20 cellular contexts compared by ENCODE assay signal in the genomic region with DNA sequence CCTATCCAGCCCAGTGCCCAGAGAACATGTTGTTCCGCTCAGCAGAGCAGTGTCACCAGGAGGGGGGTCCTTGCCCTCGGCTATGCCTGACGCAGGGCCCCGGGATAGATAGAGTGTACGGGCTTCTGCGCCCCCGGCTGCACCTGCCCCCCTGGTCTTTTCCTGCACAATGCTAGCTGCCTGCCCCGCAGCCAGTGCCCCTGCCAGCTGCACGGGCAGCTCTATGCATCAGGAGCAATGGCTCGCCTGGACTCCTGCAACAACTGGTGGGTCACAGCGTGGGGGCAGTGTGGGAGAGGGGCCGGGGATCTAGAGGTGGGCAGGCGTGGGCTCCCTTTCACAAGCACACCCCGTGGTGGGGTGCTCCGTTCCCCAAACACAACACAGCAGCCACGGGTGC. TPM values are rescaled to one million over a fixed set of nuclear protein-coding genes. Genes with fewer than 3 reads are reported as not detected.
"Had no signal": no experiment of that assay in that cellular context is flagged by ENCODE, and none has a peak within 500 bp of the region (broad histone marks: within the 10 kb centered on the region; RNA-seq: fewer than 3 reads in every experiment).

No MANE protein-coding gene starts in this region.

- DNase-seq: activated B cell treated with CpG ODN at 0.5 μM for 24 hours; activated CD4-positive, CD25-positive, alpha-beta regulatory T cell treated with anti-CD3 and anti-CD28 coated beads, Interleukin-2, amount 50 U/mL, for 72 hours; activated CD8-positive, alpha-beta memory T cell treated with anti-CD3 and anti-CD28 coated beads, Interleukin-2, amount 50 U/mL, for 4 hours; activated effector memory CD4-positive, alpha-beta T cell treated with anti-CD3 and anti-CD28 coated beads, Interleukin-2, amount 50 U/mL, for 16 hours; activated naive CD8-positive, alpha-beta T cell treated with anti-CD3 and anti-CD28 coated beads for 36 hours; activated T-cell treated with anti-CD3 and anti-CD28 coated beads, Interleukin-2, amount 50 U/mL, for 72 hours; amniotic stem cell; aorta; central memory CD4-positive, alpha-beta T cell; T-helper 9 cell had no signal

- H3K9me3 ChIP-seq: adrenal gland, body of pancreas, breast epithelium had no signal

- ATAC-seq: activated CD8-positive, alpha-beta T cell treated with anti-CD3 and anti-CD28 coated beads for 36 hours; activated naive CD4-positive, alpha-beta T cell treated with anti-CD3 and anti-CD28 coated beads, Interleukin-2, amount 50 U/mL, for 72 hours; activated T-cell treated with anti-CD3 and anti-CD28 coated beads, Interleukin-2, amount 50 U/mL, for 4 hours; activated T-helper 17 cell treated with anti-CD3 and anti-CD28 coated beads, Interleukin-2, amount 50 U/mL, for 72 hours; body of pancreas had no signal

- H3K4me3 ChIP-seq: adrenal gland, body of pancreas, breast epithelium had no signal

- H3K27me3 ChIP-seq: adrenal gland, body of pancreas, brain microvascular endothelial cell, breast epithelium had no signal

- H3K4me1 ChIP-seq: adrenal gland, body of pancreas, breast epithelium had no signal

- H3K36me3 ChIP-seq: adrenal gland, brain microvascular endothelial cell, breast epithelium had no signal

- H3K27ac ChIP-seq: adrenal gland, body of pancreas, brain microvascular endothelial cell, breast epithelium, VCaP had no signal

RNA-seq across cellular contexts. Expression of a gene that starts 33.3 kb away (rescaled TPM):
- total RNA-seq: activated CD8-positive, alpha-beta memory T cell treated with anti-CD3 and anti-CD28 coated beads for 36 hours had no signal
